Comparison of ENCODE assay signal across 23 cellular contexts in the genomic region with DNA sequence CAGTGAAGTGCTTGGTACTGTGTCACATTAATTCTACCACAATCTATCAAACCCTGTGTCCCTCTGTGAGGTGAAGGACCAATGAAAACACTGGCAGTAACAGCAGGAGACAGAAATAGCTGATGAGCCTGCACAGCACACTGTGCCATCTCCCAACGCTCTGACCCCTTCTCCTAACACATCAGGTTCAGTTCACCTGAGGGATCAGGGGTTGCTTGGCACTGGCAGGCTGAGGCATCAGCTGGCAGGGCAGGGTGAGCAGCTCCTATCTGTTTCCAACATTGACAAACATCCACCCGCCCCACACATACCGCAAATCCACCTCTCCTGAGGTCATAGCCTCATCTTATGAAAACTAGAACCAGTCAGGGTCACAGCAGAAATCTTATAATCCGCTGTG.
"Had no signal": no experiment of that assay in that cellular context is flagged by ENCODE, and none has a peak within 500 bp of the region (broad histone marks: within the 10 kb centered on the region; RNA-seq: fewer than 3 reads in every experiment).

No MANE protein-coding gene starts in this region.

- FAIRE-seq: kidney had no signal

- H3K9me3 Mint-ChIP-seq: activated naive CD4-positive, alpha-beta T cell treated with anti-CD3 and anti-CD28 coated beads, Interleukin-2, amount 50 U/mL, for 24 hours; activated T-helper 1 cell treated with anti-CD3 and anti-CD28 coated beads, Interleukin-12 subunit alpha, Interleukin-12 subunit beta, Interleukin-2, Interleukin-4 antibody, amounts not matched to agents 30 ng/mL and 10 ng/mL and 1 ng/mL, durations not matched to agents 14 hours and 24 hours and 36 hours; dendritic cell treated with granulocyte-macrophage colony-stimulating factor and Interleukin-4, amounts not matched to agents 40 ng/mL and 50 ng/mL, for 4 days; natural killer cell treated with Interleukin-12 subunit alpha and Interleukin-12 subunit beta and Interleukin-15 and Interleukin-18, amount 100 ng/mL, for 72 hours; T-helper 2 cell treated with Interferon-gamma antibody and Interleukin-4, amounts not matched to agents 5 μg/mL and 100 μg/mL, for 36 hours had no signal

- H3K27me3 ChIP-seq: adrenal gland, ascending aorta, brain microvascular endothelial cell, thyroid gland had no signal

- ATAC-seq: natural killer cell treated with Interleukin-12 subunit alpha and Interleukin-12 subunit beta and Interleukin-15 and Interleukin-18, amount 100 ng/mL, for 72 hours had no signal

- H3K27ac Mint-ChIP-seq: activated naive CD4-positive, alpha-beta T cell treated with anti-CD3 and anti-CD28 coated beads, Interleukin-2, amount 50 U/mL, for 24 hours; activated T-helper 1 cell treated with anti-CD3 and anti-CD28 coated beads, Interleukin-12 subunit alpha, Interleukin-12 subunit beta, Interleukin-2, Interleukin-4 antibody, amounts not matched to agents 30 ng/mL and 10 ng/mL and 1 ng/mL, durations not matched to agents 14 hours and 24 hours and 36 hours; dendritic cell treated with granulocyte-macrophage colony-stimulating factor and Interleukin-4, amounts not matched to agents 40 ng/mL and 50 ng/mL, for 4 days; natural killer cell treated with Interleukin-12 subunit alpha and Interleukin-12 subunit beta and Interleukin-15 and Interleukin-18, amount 100 ng/mL, for 72 hours; progenitor cell of endocrine pancreas; T-helper 2 cell treated with Interferon-gamma antibody and Interleukin-4, amounts not matched to agents 5 μg/mL and 100 μg/mL, for 36 hours had no signal

- H3K36me3 Mint-ChIP-seq: activated naive CD4-positive, alpha-beta T cell treated with anti-CD3 and anti-CD28 coated beads, Interleukin-2, amount 50 U/mL, for 24 hours; natural killer cell treated with Interleukin-12 subunit alpha and Interleukin-12 subunit beta and Interleukin-15 and Interleukin-18, amount 100 ng/mL, for 72 hours had no signal

- H3K4me3 Mint-ChIP-seq: activated naive CD4-positive, alpha-beta T cell treated with anti-CD3 and anti-CD28 coated beads, Interleukin-2, amount 50 U/mL, for 24 hours; activated T-helper 1 cell treated with anti-CD3 and anti-CD28 coated beads, Interleukin-12 subunit alpha, Interleukin-12 subunit beta, Interleukin-2, Interleukin-4 antibody, amounts not matched to agents 30 ng/mL and 10 ng/mL and 1 ng/mL, durations not matched to agents 14 hours and 24 hours and 36 hours; dendritic cell treated with granulocyte-macrophage colony-stimulating factor and Interleukin-4, amounts not matched to agents 40 ng/mL and 50 ng/mL, for 4 days; natural killer cell treated with Interleukin-12 subunit alpha and Interleukin-12 subunit beta and Interleukin-15 and Interleukin-18, amount 100 ng/mL, for 72 hours; T-helper 2 cell treated with Interferon-gamma antibody and Interleukin-4, amounts not matched to agents 5 μg/mL and 100 μg/mL, for 36 hours had no signal

- H3K27ac ChIP-seq: adrenal gland, ascending aorta, brain microvascular endothelial cell, thyroid gland had no signal

- DNase-seq: activated CD4-positive, alpha-beta T cell treated with anti-CD3 and anti-CD28 coated beads for 4 hours; activated gamma-delta T cell treated with Interleukin-2 at 50 U/mL for 16 hours; adrenal gland; brain microvascular endothelial cell; caudate nucleus; effector CD4-positive, alpha-beta T cell; foreskin fibroblast; kidney; mammary epithelial cell; midbrain; retina; stimulated activated CD4-positive, alpha-beta T cell treated with anti-CD3 and anti-CD28 coated beads, Interleukin-4, amount 100 ng/mL, for 24 hours; stimulated activated naive CD4-positive, alpha-beta T cell treated with Interleukin-2 at 50 U/mL for 16 hours; substantia nigra; SW 1271; thyroid gland had no signal

- H3K4me1 ChIP-seq: adrenal gland, ascending aorta, thyroid gland had no signal

- H3K4me3 ChIP-seq: adrenal gland, ascending aorta, thyroid gland had no signal

- H3K9me3 ChIP-seq: adrenal gland, ascending aorta, thyroid gland had no signal

- H3K36me3 ChIP-seq: adrenal gland, ascending aorta, brain microvascular endothelial cell, thyroid gland had no signal

- H3K27me3 Mint-ChIP-seq: activated naive CD4-positive, alpha-beta T cell treated with anti-CD3 and anti-CD28 coated beads, Interleukin-2, amount 50 U/mL, for 24 hours; dendritic cell treated with granulocyte-macrophage colony-stimulating factor and Interleukin-4, amounts not matched to agents 40 ng/mL and 50 ng/mL, for 4 days; natural killer cell treated with Interleukin-12 subunit alpha and Interleukin-12 subunit beta and Interleukin-15 and Interleukin-18, amount 100 ng/mL, for 72 hours; progenitor cell of endocrine pancreas had no signal
